Comparison of ENCODE assay signal across 8 cellular contexts in genomic region chr22:30591588-30592359, GRCh38. TPM values are rescaled to one million over a fixed set of nuclear protein-coding genes. Genes with fewer than 3 reads are reported as not detected.
DNase-seq lines count a peak whose midpoint lies in the region; ATAC-seq and TF ChIP-seq lines count a peak whose summit lies in the region.

PES1 (minus strand) TSS chr22:30591910; CDS start chr22:30591833, 77 bp downstream.

- peaks cover 11% of the 10 kb centered on the region for H3K27me3 ChIP-seq in IMR-90 (ENCODE audit: control insufficient read depth, insufficient read depth, low read length)

- H3K9me2 ChIP-seq in OCI-LY7 (ENCODE audit: insufficient read depth, low read length), result no peaks in the 10 kb centered on the region

- no peaks in the 10 kb centered on the region for H3K4me1 ChIP-seq in IMR-90 (ENCODE audit: control insufficient read depth, insufficient read depth, low read length)
- H3K4me1 ChIP-seq in OCI-LY7 (ENCODE audit: insufficient read depth, low read length, poor library complexity, severe bottlenecking), result peaks cover 11% of the 10 kb centered on the region

- H2BK120ac ChIP-seq in IMR-90 (ENCODE audit: low read depth, low read length), result peak within 1 kb of the TSS; percentile 80

- H2BK20ac ChIP-seq in IMR-90 (ENCODE audit: low read depth, low read length), result peak within 1 kb of the TSS; percentile 35; the same call in 1 of the 2 replicates

- H3K9me3 ChIP-seq in IMR-90 (ENCODE audit: control insufficient read depth, insufficient read depth, low read length) (no peaks in the 10 kb centered on the region), OCI-LY7 (ENCODE audit: low read length) (no peaks in the 10 kb centered on the region)

- H4K20me1 ChIP-seq in IMR-90 (ENCODE audit: insufficient read depth, low read length) (peaks cover 11% of the 10 kb centered on the region; the same call in 1 of the 2 replicates), OCI-LY7 (ENCODE audit: insufficient read depth, low read length) (peaks cover 17% of the 10 kb centered on the region; the same call in 1 of the 2 replicates)

- H2BK5ac ChIP-seq in IMR-90 (ENCODE audit: low read depth, low read length, poor library complexity, severe bottlenecking), result peak within 1 kb of the TSS; percentile 98

- H3K27ac ChIP-seq in IMR-90 (ENCODE audit: insufficient read depth, low read length) (peak within 1 kb of the TSS; percentile 67), OCI-LY7 (ENCODE audit: low read depth, low read length, poor library complexity, severe bottlenecking) (peak within 1 kb of the TSS; percentile 49)

- H3K56ac ChIP-seq in IMR-90 (ENCODE audit: extremely low read depth, insufficient read depth, low read length), result peak within 1 kb of the TSS; percentile 92

- TF ChIP-seq RAD21 in IMR-90 (IDR thresholded peaks at IDR 0.05; ENCODE audit: low read length), result no peak

- H3K4me2 ChIP-seq in IMR-90 (ENCODE audit: low read depth, low read length) (peak within 1 kb of the TSS; percentile 99), OCI-LY7 (ENCODE audit: low read length) (peak within 1 kb of the TSS; percentile 84)

- peaks cover 31 to 38% of the 10 kb centered on the region in 2 experiments for H3K79me1 ChIP-seq in IMR-90 (ENCODE audit: low read depth in 1 of 2, low read length in 2 of 2)

- BruUV-seq in IMR-90 (replicated peaks; lab: Mats Ljungman, UMichigan) (no TSS peak), OCI-LY7 (replicated peaks; lab: Mats Ljungman, UMichigan) (no TSS peak)

- H3K9me1 ChIP-seq in IMR-90 (ENCODE audit: insufficient read depth, low read length), result 0 out of 2 replicates have a peak, but pooled peaks cover 4% of the 10 kb centered on the region

- H4K8ac ChIP-seq in IMR-90 (ENCODE audit: low read depth in 2 of 2, low read length in 2 of 2), result peak within 1 kb of the TSS; percentile 86 to 88

- peak within 1 kb of the TSS; percentile 49; the same call in 1 of the 3 replicates for H2BK15ac ChIP-seq in IMR-90 (ENCODE audit: low read depth, low read length)

- TF ChIP-seq CTCF in IMR-90 (conservative IDR thresholded peaks at IDR 0.05; ENCODE audit: low read depth, low read length), result no peak
- no peak for TF ChIP-seq CTCF in OCI-LY7 (conservative IDR thresholded peaks at IDR 0.05; ENCODE audit: low read length)

- DNase-seq in DMS 273 treated with DMSO at 0.1 percent for 48 hours (lab: John Stamatoyannopoulos, UW) (peak; percentile 95), IMR-90 (peak; percentile 99), OCI-LY7 (ENCODE audit: low spot score) (peak; percentile 99), activated T-cell treated with anti-CD3 and anti-CD28 coated beads for 1 hour (ENCODE audit: low read depth) (peak; percentile 85), epidermal melanocyte (ENCODE audit: insufficient read length, low spot score) (peak; percentile 99), midbrain (lab: John Stamatoyannopoulos, UW) (peak; percentile 97)
- peak; percentile 85 to 88 for DNase-seq in stimulated activated CD8-positive, alpha-beta memory T cell treated with anti-CD3 and anti-CD28 coated beads, Interleukin-2, amount 100 ng/mL, for 1 hour (ENCODE audit: low read depth in 2 of 2)

- peak within 1 kb of the TSS; percentile 90 for H3K9ac ChIP-seq in IMR-90 (ENCODE audit: low read depth, low read length)

- in situ Hi-C loops in IMR-90 (cut with MboI; ENCODE audit: low sequenced_read_pairs), result no loop called here

- peak within 1 kb of the TSS; percentile 86 for H3K18ac ChIP-seq in IMR-90 (ENCODE audit: low read depth, low read length)

- peaks cover 23% of the 10 kb centered on the region for H3K79me2 ChIP-seq in OCI-LY7 (ENCODE audit: insufficient read depth, low read depth, low read length)

- H3K4ac ChIP-seq in IMR-90 (ENCODE audit: low read depth, low read length), result peak within 1 kb of the TSS; percentile 67

- intact Hi-C loops in IMR-90 (cut with micrococcal nuclease) (no loop called here), OCI-LY7 (cut with micrococcal nuclease; ENCODE audit: unreplicated experiment) (loop anchor here (5.0 kb wide), 1 partner anchor 491 kb away; the partner anchor contains the start of gene SMTN)

- dilution Hi-C loops in IMR-90 (cut with HindIII; ENCODE audit: low sequenced_read_pairs, unreplicated experiment), result no loop called here

- peak; percentile 90 for ATAC-seq in GM21528 (IDR thresholded peaks at IDR 0.05; ENCODE audit: low FRiP score, unreplicated experiment)
- ATAC-seq in IMR-90 (ENCODE audit: low read depth), result peak; percentile 99

- H3K23ac ChIP-seq in IMR-90 (ENCODE audit: low read depth, low read length), result peak within 1 kb of the TSS; percentile 64

- H3K4me3 ChIP-seq in IMR-90 (ENCODE audit: insufficient read depth, low read depth, low read length) (peak within 1 kb of the TSS; percentile 96), OCI-LY7 (ENCODE audit: low read depth, low read length, poor library complexity, severe bottlenecking) (peak within 1 kb of the TSS; percentile 95)

- H3K14ac ChIP-seq in IMR-90 (replicated peaks; ENCODE audit: low read depth, low read length), result peak within 1 kb of the TSS; percentile 71

- TF ChIP-seq POLR2A in IMR-90 (IDR thresholded peaks at IDR 0.05; ENCODE audit: low read depth, low read length), result peak; percentile 74

- H2AK9ac ChIP-seq in IMR-90 (replicated peaks; ENCODE audit: low read depth, low read length, poor library complexity), result peak within 1 kb of the TSS; percentile 87

- POLR2A ChIA-PET in IMR-90 (lab: Charles Lee; ENCODE audit: unreplicated experiment), result no interaction called here
- POLR2A ChIA-PET in OCI-LY7 (lab: Charles Lee), result interaction anchor here (0.6 to 1.6 kb wide), 3 partner anchors 9 to 356 kb away, joined by 3 to 5 read pairs (median 3); no protein-coding TSS in a partner anchor

- 1% methylated on average over 16 of the region's 49 CpGs; no CpG with 5 or more reads in 1 of the 2 experiments for WGBS in IMR-90 (ENCODE audit: extremely low coverage in 2 of 2, insufficient read length in 1 of 2), 2 experiments

- H2AFZ ChIP-seq in IMR-90 (replicated peaks; ENCODE audit: low read length, poor library complexity), result peak within 1 kb of the TSS; percentile 73
- H2AFZ ChIP-seq in OCI-LY7 (ENCODE audit: low read length), result peak within 1 kb of the TSS; percentile 11; the same call in 1 of the 2 replicates

- peak within 1 kb of the TSS; percentile 81 for H4K5ac ChIP-seq in IMR-90 (ENCODE audit: low read depth, low read length)

- peak within 1 kb of the TSS; percentile 81 for H2AK5ac ChIP-seq in IMR-90 (ENCODE audit: low read depth, low read length)

- CTCF ChIA-PET in IMR-90 (lab: Yijun Ruan, JAX) (interaction anchor here (1.1 to 1.4 kb wide), 2 partner anchors 9 to 14 kb away, joined by 3 read pairs; no protein-coding TSS in a partner anchor), OCI-LY7 (lab: Charles Lee; ENCODE audit: unreplicated experiment) (no interaction called here)

- H3K36me3 ChIP-seq in IMR-90 (ENCODE audit: control insufficient read depth, insufficient read depth, low read length) (peaks cover 22% of the 10 kb centered on the region), OCI-LY7 (ENCODE audit: insufficient read depth, low read length) (peaks cover 28% of the 10 kb centered on the region)

- peak within 1 kb of the TSS; percentile 65 for H4K91ac ChIP-seq in IMR-90 (ENCODE audit: insufficient read depth, low read depth, low read length)

TF ChIP-seq in IMR-90, 13 proteins besides CTCF, POLR2A, EP300 and RAD21:
- TF ChIP-seq SMC3 (IDR thresholded peaks at IDR 0.05; ENCODE audit: low read depth, low read length), result no peak
- TF ChIP-seq USF2 (IDR thresholded peaks at IDR 0.05; ENCODE audit: low read depth, low read length), result peak; percentile 88
- no peak for TF ChIP-seq CEBPB (IDR thresholded peaks at IDR 0.05; ENCODE audit: low read depth, low read length)
- no peak for TF ChIP-seq NFE2L2 (IDR thresholded peaks at IDR 0.05; ENCODE audit: low read depth, low read length)
- TF ChIP-seq FOS (IDR thresholded peaks at IDR 0.05; ENCODE audit: low read depth, low read length), result 0 out of 2 replicates have a peak, but pooled peaks have one; percentile 15
- peak; percentile 68 for TF ChIP-seq RFX5 (IDR thresholded peaks at IDR 0.05; ENCODE audit: low read depth, low read length)
- TF ChIP-seq MXI1 (IDR thresholded peaks at IDR 0.05; ENCODE audit: borderline replicate concordance, low read depth, low read length), result peak; percentile 99
- peak; percentile 54; the same call in 1 of the 2 replicates for TF ChIP-seq MAZ (IDR thresholded peaks at IDR 0.05; ENCODE audit: borderline replicate concordance, low read depth, low read length)
- TF ChIP-seq BHLHE40 (IDR thresholded peaks at IDR 0.05; ENCODE audit: low read depth, low read length), result peak; percentile 99
- TF ChIP-seq RCOR1 (IDR thresholded peaks at IDR 0.05; ENCODE audit: insufficient replicate concordance, low read length), result no peak

RNA-seq across cellular contexts. Expression of gene PES1, which starts in this region (rescaled TPM):
- total RNA-seq in IMR-90 (2012; rRNA removed) (118 and 142 TPM in 2 replicates), OCI-LY7 (2022) (78.5 and 107 TPM in 2 replicates)
- polyA plus RNA-seq in IMR-90 (2012; rRNA removed), result 113 and 120 TPM in 2 replicates
- 91.4 and 114 TPM in 2 replicates for polyA plus RNA-seq in IMR-90 (2012; cell fraction: cytosol; rRNA removed)
- 98.2 and 133 TPM in 2 replicates for polyA plus RNA-seq in IMR-90 (2012; cell fraction: nucleus; rRNA removed; ENCODE audit: low replicate concordance)
- total RNA-seq in OCI-LY7 (2014; rRNA removed; shearing (Covaris generic)), result 78.2 and 83.4 TPM in 2 replicates

Comparison
In these comparisons a context has a peak if more than half of its experiments do, and no peak if none do; other contexts are left out.
1. Peak in every context shown above with its lines: DNase-seq, ATAC-seq, H3K4me3 ChIP-seq and H3K27ac ChIP-seq.